Comparison of ENCODE assay signal across 8 cellular contexts in the genomic region with DNA sequence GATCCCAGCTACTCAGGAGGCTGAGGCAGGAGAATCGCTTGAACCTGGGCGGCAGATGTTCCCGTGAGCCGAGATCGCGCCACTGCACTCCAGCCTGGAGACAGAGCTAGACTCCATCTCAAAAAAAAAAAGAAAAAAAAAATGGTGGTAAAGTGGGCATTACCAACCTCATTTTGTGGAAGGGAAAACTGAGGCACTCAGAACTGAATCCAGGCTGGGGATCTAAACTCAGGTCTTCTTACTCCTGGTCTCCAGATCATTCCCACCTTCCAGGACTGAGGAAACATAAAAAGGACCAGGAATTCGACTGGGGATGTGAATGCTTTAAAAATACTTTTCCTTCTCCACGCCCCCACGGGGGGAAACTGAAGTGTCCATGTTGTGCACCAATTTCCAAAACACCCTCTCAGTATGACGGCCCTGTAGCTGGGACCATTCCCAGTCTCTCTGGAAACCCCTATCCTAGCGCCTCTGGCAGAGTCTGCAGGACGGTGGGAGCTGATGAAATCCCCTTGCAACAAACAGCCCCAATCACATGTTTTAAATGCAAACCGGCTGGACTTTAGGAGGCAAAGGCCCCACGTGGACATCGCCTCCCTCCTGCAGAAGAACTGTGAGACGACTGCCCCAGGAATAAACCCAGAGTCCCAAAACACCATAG. TPM values are rescaled to one million over a fixed set of nuclear protein-coding genes. Genes with fewer than 3 reads are reported as not detected.
DNase-seq lines count a peak whose midpoint lies in the region; ATAC-seq lines count a peak whose summit lies in the region.

No MANE protein-coding gene starts in this region.

- DNase-seq in activated CD8-positive, alpha-beta memory T cell treated with anti-CD3 and anti-CD28 coated beads, Interleukin-2, amount 10 ng/mL, durations not matched to agents 7 days and 5 days, result no peak
- no peak for DNase-seq in activated CD8-positive, alpha-beta memory T cell treated with anti-CD3 and anti-CD28 coated beads for 24 hours
- peak; percentile 67 for DNase-seq in SK-MEL-5 (ENCODE audit: low read depth, low spot score)
- peak; percentile 98 for DNase-seq in fibroblast of the conjunctiva (ENCODE audit: low read depth)
- peak in 2 of 49 donors; percentile 14 to 35 for DNase-seq in substantia nigra (lab: John Stamatoyannopoulos, UW)
- no peak for DNase-seq in Kasumi-1 (lab: John Stamatoyannopoulos, UW)

- no peak overlapping the region for H3K27ac Mint-ChIP-seq in activated CD8-positive, alpha-beta memory T cell treated with anti-CD3 and anti-CD28 coated beads, Interleukin-2, amount 10 ng/mL, durations not matched to agents 7 days and 5 days

- H3K27ac ChIP-seq in substantia nigra (ENCODE audit: low read depth, low read length, poor library complexity, severe bottlenecking), result peak overlapping the region; percentile 31

- peaks cover 22% of the 10 kb centered on the region for H3K36me3 Mint-ChIP-seq in activated CD8-positive, alpha-beta memory T cell treated with anti-CD3 and anti-CD28 coated beads, Interleukin-2, amount 10 ng/mL, durations not matched to agents 7 days and 5 days

- no peak for ATAC-seq in activated CD8-positive, alpha-beta memory T cell treated with anti-CD3 and anti-CD28 coated beads, Interleukin-2, amount 10 ng/mL, durations not matched to agents 7 days and 5 days
- ATAC-seq in GM21825 (IDR thresholded peaks at IDR 0.05; ENCODE audit: unreplicated experiment) (no peak), HG03175 (IDR thresholded peaks at IDR 0.05; ENCODE audit: unreplicated experiment) (no peak)

- in situ Hi-C loops in SK-MEL-5 (cut with HindIII; ENCODE audit: low pct_unique_long_range_greater_than_20kb, low sequenced_read_pairs), result no loop called here

- H3K4me1 Mint-ChIP-seq in activated CD8-positive, alpha-beta memory T cell treated with anti-CD3 and anti-CD28 coated beads, Interleukin-2, amount 10 ng/mL, durations not matched to agents 7 days and 5 days, result peaks cover 53% of the 10 kb centered on the region

- H3K27me3 Mint-ChIP-seq in activated CD8-positive, alpha-beta memory T cell treated with anti-CD3 and anti-CD28 coated beads, Interleukin-2, amount 10 ng/mL, durations not matched to agents 7 days and 5 days, result no peaks in the 10 kb centered on the region

- CTCF ChIA-PET in activated CD8-positive, alpha-beta memory T cell treated with anti-CD3 and anti-CD28 coated beads, Interleukin-2, amount 10 ng/mL, durations not matched to agents 7 days and 5 days (lab: Charles Lee), result interaction anchor here (0.9 to 4.7 kb wide), 8 partner anchors 7 to 257 kb away, joined by 3 to 29 read pairs (median 6); partner anchors contain the start of gene AKNA

- no peaks in the 10 kb centered on the region for H3K9me3 Mint-ChIP-seq in activated CD8-positive, alpha-beta memory T cell treated with anti-CD3 and anti-CD28 coated beads, Interleukin-2, amount 10 ng/mL, durations not matched to agents 7 days and 5 days (ENCODE audit: low read depth)

- peak overlapping the region; percentile 99 for H3K4me3 Mint-ChIP-seq in activated CD8-positive, alpha-beta memory T cell treated with anti-CD3 and anti-CD28 coated beads, Interleukin-2, amount 10 ng/mL, durations not matched to agents 7 days and 5 days

RNA-seq across cellular contexts. Expression of gene AKNA, which starts 8.9 kb away (rescaled TPM):
- 100 to 1,000 TPM; 432 to 500 TPM for total RNA-seq in activated CD8-positive, alpha-beta memory T cell treated with anti-CD3 and anti-CD28 coated beads, Interleukin-2, amount 10 ng/mL, durations not matched to agents 7 days and 5 days
- 5.5 and 6.0 TPM in 2 replicates for total RNA-seq in SK-MEL-5 (2014; rRNA removed; shearing (Covaris generic))
- 24.1 and 27.8 TPM in 2 replicates for polyA plus RNA-seq in SK-MEL-5 (2015; cell fraction: cytosol; rRNA removed)
- 22.0 and 33.7 TPM in 2 replicates for polyA plus RNA-seq in SK-MEL-5 (2015; cell fraction: nucleus; rRNA removed)

Comparison
In these comparisons a context has a peak if more than half of its experiments do, and no peak if none do; other contexts are left out.
1. DNase-seq: peak in SK-MEL-5 (single experiment) and fibroblast of the conjunctiva (single experiment); none in activated CD8-positive, alpha-beta memory T cell treated with anti-CD3 and anti-CD28 coated beads, Interleukin-2, amount 10 ng/mL, durations not matched to agents 7 days and 5 days (single experiment), activated CD8-positive, alpha-beta memory T cell treated with anti-CD3 and anti-CD28 coated beads for 24 hours (single experiment) and Kasumi-1 (0 of 2).
2. RNA of gene AKNA, which starts 8.9 kb away (total RNA-seq): 432 to 500 TPM in activated CD8-positive, alpha-beta memory T cell treated with anti-CD3 and anti-CD28 coated beads, Interleukin-2, amount 10 ng/mL, durations not matched to agents 7 days and 5 days; 5.5 to 6.0 TPM in SK-MEL-5; every median in the first group is over 10 times any median in the second.